ENCODE assay signal across 38 cellular contexts in the genomic region with DNA sequence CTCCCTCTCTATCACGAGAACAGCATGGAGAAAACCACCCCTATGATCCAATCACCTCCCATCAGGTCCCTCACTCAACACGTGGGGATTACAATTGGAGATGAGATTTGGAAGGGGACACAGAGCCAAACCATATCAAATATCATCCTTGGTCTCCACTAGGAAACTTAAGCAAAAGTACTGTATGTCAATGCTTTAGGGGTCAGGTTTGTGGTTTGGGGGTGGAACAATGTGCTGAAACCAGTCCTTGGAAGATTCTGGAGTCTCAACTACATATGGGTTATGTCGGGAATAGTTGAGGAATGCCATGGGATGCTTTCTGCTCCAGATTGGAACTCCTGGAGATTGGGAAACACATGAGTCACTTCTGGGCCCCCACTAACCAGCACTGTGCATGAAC. TPM values are rescaled to one million over a fixed set of nuclear protein-coding genes. Genes with fewer than 3 reads are reported as not detected.
"Had no signal": no experiment of that assay in that cellular context is flagged by ENCODE, and none has a peak within 500 bp of the region (broad histone marks: within the 10 kb centered on the region; RNA-seq: fewer than 3 reads in every experiment).

No MANE protein-coding gene starts in this region.

- H3K4me3 ChIP-seq: ascending aorta, esophagus muscularis mucosa, gastrocnemius medialis, heart left ventricle had no signal

- H3K4me1 Mint-ChIP-seq: activated B cell treated with CpG ODN at 0.5 μM for 24 hours; activated CD8-positive, alpha-beta memory T cell treated with anti-CD3 and anti-CD28 coated beads, Interleukin-2, amount 10 ng/mL, durations not matched to agents 7 days and 5 days; activated naive CD4-positive, alpha-beta T cell treated with anti-CD3 and anti-CD28 coated beads, Interleukin-2, amount 10 ng/mL, durations not matched to agents 7 days and 5 days; central memory CD8-positive, alpha-beta T cell had no signal

- H3K27me3 Mint-ChIP-seq: activated CD8-positive, alpha-beta memory T cell treated with anti-CD3 and anti-CD28 coated beads, Interleukin-2, amount 10 ng/mL, durations not matched to agents 7 days and 5 days; activated CD8-positive, alpha-beta T cell treated with anti-CD3 and anti-CD28 coated beads for 36 hours; activated naive CD8-positive, alpha-beta T cell treated with anti-CD3 and anti-CD28 coated beads, Interleukin-2, amount 10 ng/mL, durations not matched to agents 7 days and 5 days; central memory CD8-positive, alpha-beta T cell; T-helper 17 cell had no signal

- H3K27ac ChIP-seq: ascending aorta, brain microvascular endothelial cell, esophagus muscularis mucosa, foreskin keratinocyte, gastrocnemius medialis, heart left ventricle, WERI-Rb-1 had no signal

- H3K27me3 ChIP-seq: ascending aorta, brain microvascular endothelial cell, esophagus muscularis mucosa, foreskin keratinocyte, gastrocnemius medialis, heart left ventricle had no signal

- H3K9me3 Mint-ChIP-seq: central memory CD8-positive, alpha-beta T cell had no signal

- DNase-seq: activated B cell treated with CpG ODN at 0.5 μM for 24 hours; activated CD4-positive, alpha-beta T cell treated with anti-CD3 and anti-CD28 coated beads for 48 hours; activated CD4-positive, alpha-beta T cell treated with anti-CD3 and anti-CD28 coated beads, Interleukin-2, amount 50 U/mL, for 1 hour; activated CD4-positive, alpha-beta T cell treated with anti-CD3 and anti-CD28 coated beads, Interleukin-2, amount 50 U/mL, for 48 hours; activated CD8-positive, alpha-beta memory T cell treated with anti-CD3 and anti-CD28 coated beads, Interleukin-2, amount 10 ng/mL, durations not matched to agents 7 days and 5 days; activated CD8-positive, alpha-beta memory T cell treated with anti-CD3 and anti-CD28 coated beads, Interleukin-2, amount 50 U/mL, for 4 hours; activated CD8-positive, alpha-beta T cell treated with anti-CD3 and anti-CD28 coated beads for 36 hours; activated gamma-delta T cell; activated naive CD4-positive, alpha-beta T cell; activated naive CD4-positive, alpha-beta T cell treated with anti-CD3 and anti-CD28 coated beads, Interleukin-2, amount 10 ng/mL, durations not matched to agents 7 days and 5 days; activated naive CD8-positive, alpha-beta T cell treated with anti-CD3 and anti-CD28 coated beads, Interleukin-2, amount 10 ng/mL, durations not matched to agents 7 days and 5 days; activated T-cell treated with anti-CD3 and anti-CD28 coated beads, Interleukin-2, amount 50 U/mL, for 1 hour; activated T-cell treated with anti-CD3 and anti-CD28 coated beads, Interleukin-2, amount 50 U/mL, for 72 hours; brain microvascular endothelial cell; cortex of kidney; dermis blood vessel endothelial cell; effector CD4-positive, alpha-beta T cell; effector memory CD8-positive, alpha-beta T cell; erythroblast; foreskin keratinocyte; gastrocnemius medialis; glutamatergic neuron; heart left ventricle; T-helper 1 cell; T-helper 17 cell; T1000; WERI-Rb-1 had no signal

- H3K36me3 Mint-ChIP-seq: activated CD8-positive, alpha-beta memory T cell treated with anti-CD3 and anti-CD28 coated beads, Interleukin-2, amount 10 ng/mL, durations not matched to agents 7 days and 5 days; activated naive CD4-positive, alpha-beta T cell treated with anti-CD3 and anti-CD28 coated beads, Interleukin-2, amount 10 ng/mL, durations not matched to agents 7 days and 5 days; activated naive CD8-positive, alpha-beta T cell treated with anti-CD3 and anti-CD28 coated beads, Interleukin-2, amount 10 ng/mL, durations not matched to agents 7 days and 5 days had no signal

- H3K4me1 ChIP-seq: ascending aorta, foreskin keratinocyte, gastrocnemius medialis had no signal

- H3K36me3 ChIP-seq: ascending aorta, brain microvascular endothelial cell, esophagus muscularis mucosa, gastrocnemius medialis, heart left ventricle, WERI-Rb-1 had no signal

- ATAC-seq: activated CD4-positive, CD25-positive, alpha-beta regulatory T cell treated with anti-CD3 and anti-CD28 coated beads, Interleukin-2, amount 50 U/mL, for 24 hours; activated CD8-positive, alpha-beta memory T cell treated with anti-CD3 and anti-CD28 coated beads, Interleukin-2, amount 10 ng/mL, durations not matched to agents 7 days and 5 days; activated CD8-positive, alpha-beta T cell treated with anti-CD3 and anti-CD28 coated beads for 36 hours; activated naive CD4-positive, alpha-beta T cell treated with anti-CD3 and anti-CD28 coated beads, Interleukin-2, amount 50 U/mL, for 72 hours; activated T-cell treated with anti-CD3 and anti-CD28 coated beads, Interleukin-2, amount 50 U/mL, for 72 hours; effector memory CD8-positive, alpha-beta T cell; foreskin keratinocyte; gastrocnemius medialis; heart left ventricle; T-helper 17 cell had no signal

- H3K4me3 Mint-ChIP-seq: activated B cell treated with CpG ODN at 0.5 μM for 24 hours; activated CD8-positive, alpha-beta memory T cell treated with anti-CD3 and anti-CD28 coated beads, Interleukin-2, amount 10 ng/mL, durations not matched to agents 7 days and 5 days; activated CD8-positive, alpha-beta T cell treated with anti-CD3 and anti-CD28 coated beads for 36 hours; activated naive CD4-positive, alpha-beta T cell treated with anti-CD3 and anti-CD28 coated beads, Interleukin-2, amount 10 ng/mL, durations not matched to agents 7 days and 5 days; activated naive CD8-positive, alpha-beta T cell treated with anti-CD3 and anti-CD28 coated beads, Interleukin-2, amount 10 ng/mL, durations not matched to agents 7 days and 5 days; activated T-cell treated with anti-CD3 and anti-CD28 coated beads, Interleukin-2, amount 50 U/mL, for 72 hours; central memory CD8-positive, alpha-beta T cell; effector memory CD8-positive, alpha-beta T cell; T-helper 17 cell; T-helper 2 cell treated with Interferon-gamma antibody and Interleukin-4, amounts not matched to agents 5 μg/mL and 100 μg/mL, for 36 hours had no signal

- H3K27ac Mint-ChIP-seq: activated B cell treated with CpG ODN at 0.5 μM for 24 hours; activated CD8-positive, alpha-beta memory T cell treated with anti-CD3 and anti-CD28 coated beads, Interleukin-2, amount 10 ng/mL, durations not matched to agents 7 days and 5 days; activated CD8-positive, alpha-beta T cell treated with anti-CD3 and anti-CD28 coated beads for 36 hours; activated naive CD4-positive, alpha-beta T cell treated with anti-CD3 and anti-CD28 coated beads, Interleukin-2, amount 10 ng/mL, durations not matched to agents 7 days and 5 days; activated naive CD4-positive, alpha-beta T cell treated with anti-CD3 and anti-CD28 coated beads, Interleukin-2, amount 50 U/mL, for 72 hours; activated naive CD8-positive, alpha-beta T cell treated with anti-CD3 and anti-CD28 coated beads, Interleukin-2, amount 10 ng/mL, durations not matched to agents 7 days and 5 days; activated T-cell treated with anti-CD3 and anti-CD28 coated beads, Interleukin-2, amount 50 U/mL, for 72 hours; effector memory CD8-positive, alpha-beta T cell; T-helper 17 cell; T-helper 2 cell treated with Interferon-gamma antibody and Interleukin-4, amounts not matched to agents 5 μg/mL and 100 μg/mL, for 36 hours had no signal

RNA-seq across cellular contexts. Expression of gene CCDC63, which starts 48.3 kb away (rescaled TPM):
- total RNA-seq: activated B cell treated with CpG ODN at 0.5 μM for 24 hours; activated CD8-positive, alpha-beta memory T cell treated with anti-CD3 and anti-CD28 coated beads for 36 hours; activated CD8-positive, alpha-beta memory T cell treated with anti-CD3 and anti-CD28 coated beads, Interleukin-2, amount 10 ng/mL, durations not matched to agents 7 days and 5 days; activated CD8-positive, alpha-beta T cell treated with anti-CD3 and anti-CD28 coated beads for 36 hours; activated naive CD4-positive, alpha-beta T cell treated with anti-CD3 and anti-CD28 coated beads, Interleukin-2, amount 50 U/mL, for 72 hours; activated naive CD8-positive, alpha-beta T cell treated with anti-CD3 and anti-CD28 coated beads, Interleukin-2, amount 10 ng/mL, durations not matched to agents 7 days and 5 days; ascending aorta; bronchial epithelial cell; cardiac septum; cerebellum; dermis blood vessel endothelial cell; esophagus muscularis mucosa; fibroblast of lung; gastrocnemius medialis; heart left ventricle; T-helper 17 cell had no signal
- polyA plus RNA-seq: fibroblast of lung, heart left ventricle had no signal
